Comparison of ENCODE assay signal across 18 cellular contexts in genomic region chr14:100423421-100424010, GRCh38. TPM values are rescaled to one million over a fixed set of nuclear protein-coding genes. Genes with fewer than 3 reads are reported as not detected.
DNase-seq lines count a peak whose midpoint lies in the region; ATAC-seq and TF ChIP-seq lines count a peak whose summit lies in the region.
"Had no signal": no experiment of that assay in that cellular context is flagged by ENCODE, and none has a peak within 500 bp of the region (broad histone marks: within the 10 kb centered on the region; RNA-seq: fewer than 3 reads in every experiment).

No MANE protein-coding gene starts in this region.

- H3K27me3 ChIP-seq in neuronal stem cell (ENCODE audit: control insufficient read depth in 3 of 3, insufficient read depth in 3 of 3, low read depth in 1 of 3, low read length in 3 of 3): no peaks in the 10 kb centered on the region
- no peaks in the 10 kb centered on the region for H3K27me3 ChIP-seq in foreskin keratinocyte
- H3K27me3 ChIP-seq: SJSA1 had no signal

- H3K9ac ChIP-seq in SK-N-MC (ENCODE audit: insufficient read length) (no peak overlapping the region), neuronal stem cell (ENCODE audit: low read depth, low read length, poor library complexity) (no peak overlapping the region)

- H2BK15ac ChIP-seq in neuronal stem cell (ENCODE audit: low read length): peak overlapping the region; percentile 52

- no peak overlapping the region for H3K4me2 ChIP-seq in neuronal stem cell (ENCODE audit: insufficient read depth, low read length, poor library complexity, severe bottlenecking)

- H3K4me3 Mint-ChIP-seq in chondrocyte (ENCODE audit: unreplicated experiment): no peak overlapping the region
- H3K4me3 Mint-ChIP-seq: CD4-positive, CD25-positive, alpha-beta regulatory T cell; H9 had no signal

- no peak overlapping the region for H2BK5ac ChIP-seq in neuronal stem cell (ENCODE audit: low read length)

- H3K36me3 ChIP-seq in SK-N-MC (ENCODE audit: insufficient read depth, low read length) (no peaks in the 10 kb centered on the region), neuronal stem cell (replicated peaks in 1 of 2; ENCODE audit: control insufficient read depth in 2 of 2, insufficient read depth in 2 of 2, low read length in 2 of 2) (no peaks in the 10 kb centered on the region)
- H3K36me3 ChIP-seq: SJSA1 had no signal

- peak overlapping the region; percentile 23 for H3K18ac ChIP-seq in neuronal stem cell (ENCODE audit: low read length)

- ATAC-seq in GM18511 (IDR thresholded peaks at IDR 0.05; ENCODE audit: unreplicated experiment) (no peak), foreskin keratinocyte (no peak)

- no peak overlapping the region for H2AFZ ChIP-seq in neuronal stem cell (ENCODE audit: low read length)

- H3K27ac ChIP-seq in SK-N-MC: peak overlapping the region; percentile 35; the same call in 1 of the 2 replicates
- no peak overlapping the region for H3K27ac ChIP-seq in neuronal stem cell (replicated peaks; ENCODE audit: low read length)
- H3K27ac ChIP-seq in foreskin keratinocyte: no peak overlapping the region
- H3K27ac ChIP-seq: SJSA1 had no signal

- H3K9me3 ChIP-seq in SK-N-MC (ENCODE audit: low read depth, low read length): no peaks in the 10 kb centered on the region
- no peaks in the 10 kb centered on the region for H3K9me3 ChIP-seq in neuronal stem cell (replicated peaks in 1 of 2; ENCODE audit: control insufficient read depth in 2 of 2, insufficient read depth in 1 of 2, low read depth in 1 of 2, low read length in 2 of 2)
- H3K9me3 ChIP-seq: Caco-2, SJSA1 had no signal

- DNase-seq in Daoy (ENCODE audit: low read depth) (peak; percentile 74), SK-N-MC (ENCODE audit: low read depth, low spot score) (no peak), chondrocyte (ENCODE audit: low spot score) (no peak), neuronal stem cell (ENCODE audit: low spot score) (no peak), foreskin keratinocyte (no peak), medulla oblongata (ENCODE audit: extremely low spot score) (no peak)
- no peak for DNase-seq in stimulated activated CD4-positive, alpha-beta T cell treated with anti-CD3 and anti-CD28 coated beads, Interleukin-1b, Interleukin-23, amount 100 ng/mL, for 48 hours
- DNase-seq: ACHN; Caco-2; CD4-positive, CD25-positive, alpha-beta regulatory T cell; DMS153; H9; Kasumi-1; NCI-H187 treated with DMSO at 0.1 percent for 48 hours; NCI-H446; RPMI8226 had no signal

- peaks cover 4% of the 10 kb centered on the region for H3K79me1 ChIP-seq in neuronal stem cell (ENCODE audit: low read depth, low read length)

- no peak overlapping the region for H2BK120ac ChIP-seq in neuronal stem cell (ENCODE audit: low read depth, low read length)

- H3K4me1 ChIP-seq in neuronal stem cell (ENCODE audit: control insufficient read depth in 2 of 2, insufficient read depth in 1 of 2, low read depth in 1 of 2, low read length in 2 of 2) (peaks cover 11 to 12% of the 10 kb centered on the region in 2 donors), foreskin keratinocyte (no peaks in the 10 kb centered on the region)
- H3K4me1 ChIP-seq: Caco-2 had no signal

- no peak overlapping the region for H3K4ac ChIP-seq in neuronal stem cell (ENCODE audit: low read length)

- no peak overlapping the region for H3K14ac ChIP-seq in neuronal stem cell (ENCODE audit: low read length)

- H3K27me3 Mint-ChIP-seq in chondrocyte (ENCODE audit: low read depth): no peaks in the 10 kb centered on the region
- H3K27me3 Mint-ChIP-seq: CD4-positive, CD25-positive, alpha-beta regulatory T cell had no signal

- peaks cover 2% of the 10 kb centered on the region for H3K36me3 Mint-ChIP-seq in chondrocyte (ENCODE audit: low read depth)

- H3K9me3 Mint-ChIP-seq in chondrocyte (ENCODE audit: low read depth): no peaks in the 10 kb centered on the region
- H3K9me3 Mint-ChIP-seq: H9 had no signal

- no peak overlapping the region for H4K91ac ChIP-seq in neuronal stem cell (ENCODE audit: low read depth, low read length, poor library complexity)

- H2BK12ac ChIP-seq in neuronal stem cell (ENCODE audit: low read length): no peak overlapping the region

- peak overlapping the region; percentile 9 for H3K23ac ChIP-seq in neuronal stem cell (ENCODE audit: low read depth, low read length, poor library complexity)

- TF ChIP-seq CTCF in chondrocyte (IDR thresholded peaks at IDR 0.05) (no peak), foreskin keratinocyte (conservative IDR thresholded peaks at IDR 0.05) (no peak)

- H4K8ac ChIP-seq in neuronal stem cell (ENCODE audit: low read depth, low read length): no peak overlapping the region

- no CpG with 5 or more reads among the region's 11 CpGs for WGBS in neuronal stem cell (ENCODE audit: extremely low coverage in 2 of 2, insufficient read length in 2 of 2, insufficient replicate concordance in 1 of 2), 2 donors

- H3K4me1 Mint-ChIP-seq in chondrocyte (ENCODE audit: low read depth): peaks cover 59% of the 10 kb centered on the region

- peak overlapping the region; percentile 90 for H3K27ac Mint-ChIP-seq in chondrocyte (ENCODE audit: unreplicated experiment)
- H3K27ac Mint-ChIP-seq: H9 had no signal

- H3K4me3 ChIP-seq in SK-N-MC (no peak overlapping the region), neuronal stem cell (ENCODE audit: low read length in 2 of 2) (no peak overlapping the region)
- H3K4me3 ChIP-seq: SJSA1 had no signal

- H2AK5ac ChIP-seq in neuronal stem cell (ENCODE audit: low read depth, low read length): no peak overlapping the region

RNA-seq across cellular contexts. Expression of gene WDR25, which starts 47.2 kb away (rescaled TPM):
- total RNA-seq in Daoy (2014; rRNA removed; shearing (Covaris generic)): 30.2 and 32.1 TPM in 2 replicates
- total RNA-seq in chondrocyte (11.4 to 15.7 TPM (median 14.5 TPM) in 3 replicates), foreskin keratinocyte (7.0 and 7.6 TPM in 2 replicates)
- polyA plus RNA-seq in neuronal stem cell (2013, experiment 1 of 2): 8.7 TPM
- 9.9 TPM for polyA plus RNA-seq in neuronal stem cell (2013, experiment 2 of 2)
- 6.2 and 6.4 TPM in 2 replicates for polyA plus RNA-seq in foreskin keratinocyte
